8 cellular contexts compared by ENCODE assay signal in genomic region chr9:126398403-126399058, GRCh38.
DNase-seq lines count a peak whose midpoint lies in the region; ATAC-seq and TF ChIP-seq lines count a peak whose summit lies in the region.

No MANE protein-coding gene starts in this region.

- intact Hi-C loops in ovary (cut with DNase I): loop anchor here in 3 of 4 donors (5.0 to 10.0 kb wide), 3 partner anchors 84 to 991 kb away; no protein-coding TSS in a partner anchor

- ATAC-seq in gastroesophageal sphincter (peak; percentile 83), GM21825 (IDR thresholded peaks at IDR 0.05; ENCODE audit: unreplicated experiment) (no peak)

- DNase-seq in BE2C: peak; percentile 78
- peak; percentile 88 for DNase-seq in HEK293T (ENCODE audit: extremely low spot score)
- peak; percentile 35 to 57 for DNase-seq in SJCRH30
- DNase-seq in activated gamma-delta T cell (lab: John Stamatoyannopoulos, UW): peak; percentile 37
- peak; percentile 62 to 87 (median 80) for DNase-seq in ovary

- CTCF ChIA-PET in HEK293T (lab: Yijun Ruan, JAX): interaction anchor here (0.6 to 1.8 kb wide), 9 partner anchors 10 to 991 kb away, joined by 3 to 16 read pairs (median 4); no protein-coding TSS in a partner anchor

- H3K4me1 ChIP-seq in BE2C (peaks cover 3% of the 10 kb centered on the region), SJCRH30 (peaks cover 55% of the 10 kb centered on the region), gastroesophageal sphincter (peaks cover 0 to 27% (median 0%) of the 10 kb centered on the region in 3 donors), ovary (ENCODE audit: insufficient read depth) (no peaks in the 10 kb centered on the region), thymus (ENCODE audit: control insufficient read depth, insufficient read depth, low read length) (peaks cover 63% of the 10 kb centered on the region)

- H3K36me3 ChIP-seq in BE2C (no peaks in the 10 kb centered on the region; the same call in none of the 2 replicates), SJCRH30 (peaks cover 11% of the 10 kb centered on the region), gastroesophageal sphincter (peaks cover 0 to 91% of the 10 kb centered on the region in 2 donors), ovary (no peaks in the 10 kb centered on the region), thymus (ENCODE audit: control insufficient read depth, insufficient read depth) (peaks cover 16% of the 10 kb centered on the region)

- POLR2A ChIA-PET in HEK293T (lab: Yijun Ruan, JAX): no interaction called here

- 6 to 23% methylated on average over 3 to 17 of the region's 25 CpGs for WGBS in gastroesophageal sphincter (ENCODE audit: low coverage in 1 of 2), 2 donors
- 20 to 22% (median 21%) methylated on average over 25 of the region's 25 CpGs for WGBS in ovary, 3 donors
- 38% methylated on average over 25 of the region's 25 CpGs for WGBS in thymus

- no peak for TF ChIP-seq POLR2A in gastroesophageal sphincter (IDR thresholded peaks at IDR 0.05)
- no peak for TF ChIP-seq POLR2A in ovary (IDR thresholded peaks at IDR 0.05)

- H3K4me3 ChIP-seq in BE2C (ENCODE audit: low read depth, low read length) (no peak overlapping the region), SJCRH30 (no peak overlapping the region), gastroesophageal sphincter (no peak overlapping the region), ovary (no peak overlapping the region), thymus (ENCODE audit: low read length) (no peak overlapping the region)

- H3K9me3 ChIP-seq in BE2C (no peaks in the 10 kb centered on the region), SJCRH30 (replicated peaks) (no peaks in the 10 kb centered on the region), gastroesophageal sphincter (no peaks in the 10 kb centered on the region), ovary (no peaks in the 10 kb centered on the region), thymus (ENCODE audit: control insufficient read depth) (no peaks in the 10 kb centered on the region)

- H3K27ac ChIP-seq in SJCRH30 (no peak overlapping the region), gastroesophageal sphincter (no peak overlapping the region), ovary (no peak overlapping the region), thymus (ENCODE audit: low read depth) (peak overlapping the region; percentile 83)

- TF ChIP-seq EP300 in gastroesophageal sphincter (IDR thresholded peaks at IDR 0.05) (no peak), ovary (IDR thresholded peaks at IDR 0.05) (no peak)

- H3K27me3 ChIP-seq in BE2C (no peaks in the 10 kb centered on the region), SJCRH30 (no peaks in the 10 kb centered on the region), gastroesophageal sphincter (no peaks in the 10 kb centered on the region), ovary (no peaks in the 10 kb centered on the region), thymus (ENCODE audit: control insufficient read depth, insufficient read depth) (no peaks in the 10 kb centered on the region)

- peak; percentile 98 for TF ChIP-seq CTCF in BE2C (IDR thresholded peaks at IDR 0.05; ENCODE audit: low read depth, low read length)
- TF ChIP-seq CTCF in gastroesophageal sphincter (IDR thresholded peaks at IDR 0.05): peak; percentile 91 to 98 (median 95)
- peak; percentile 83 to 88 (median 88) for TF ChIP-seq CTCF in ovary (IDR thresholded peaks at IDR 0.05)

TF ChIP-seq in HEK293T, 16 proteins besides CTCF, POLR2A, EP300 and RAD21:
- no peak for TF ChIP-seq PKNOX1 (IDR thresholded peaks at IDR 0.05)
- TF ChIP-seq ARNT (IDR thresholded peaks at IDR 0.05): no peak
- TF ChIP-seq SP1 (IDR thresholded peaks at IDR 0.05): no peak
- no peak for TF ChIP-seq FOXA1 (IDR thresholded peaks at IDR 0.05)
- TF ChIP-seq NFRKB (IDR thresholded peaks at IDR 0.05): no peak
- TF ChIP-seq ELF4 (IDR thresholded peaks at IDR 0.05): no peak
- TF ChIP-seq BHLHE40 (IDR thresholded peaks at IDR 0.05; ENCODE audit: borderline replicate concordance): no peak
- TF ChIP-seq LEF1 (IDR thresholded peaks at IDR 0.05; ENCODE audit: borderline replicate concordance): no peak
- TF ChIP-seq FOXK2 (IDR thresholded peaks at IDR 0.05): no peak
- no peak for TF ChIP-seq SUZ12 (IDR thresholded peaks at IDR 0.05)
- TF ChIP-seq L3MBTL2 (conservative IDR thresholded peaks at IDR 0.05): no peak
- TF ChIP-seq ZNF384 (IDR thresholded peaks at IDR 0.05): no peak
- TF ChIP-seq CTBP1 (IDR thresholded peaks at IDR 0.05; ENCODE audit: borderline replicate concordance): no peak
- TF ChIP-seq TARDBP (IDR thresholded peaks at IDR 0.05): no peak
- TF ChIP-seq HDGF (IDR thresholded peaks at IDR 0.05; ENCODE audit: borderline replicate concordance): no peak

Comparison
In these comparisons a context has a peak if more than half of its experiments do, and no peak if none do; other contexts are left out.
1. DNase-seq: peak in every context shown above with its lines; median percentile 88 in HEK293T; 80 in ovary; 78 in BE2C; 46 in SJCRH30; 37 in activated gamma-delta T cell.